In genomic region chr15:63233667-63234419, GRCh38 we compare ENCODE assay signal across 1 cellular context.
A peak's percentile ranks its signal among the peaks of the same experiment; 100 is the strongest.
TF ChIP-seq lines count a peak whose summit lies in the region.

No MANE protein-coding gene starts in this region.

TF ChIP-seq in HepG2, 621 proteins besides CTCF, POLR2A, EP300 and RAD21 (continued from another document):
- TF ChIP-seq HOMEZ (CRISPR knock-in tag; IDR thresholded peaks at IDR 0.05; ENCODE audit: low read depth) (peak; percentile 30; the same call in 1 of the 2 replicates), PPARG (CRISPR knock-in tag; conservative IDR thresholded peaks at IDR 0.05) (peak; percentile 96), SOX13 (IDR thresholded peaks at IDR 0.05) (no peak), SOX13 (CRISPR knock-in tag; conservative IDR thresholded peaks at IDR 0.05 in 1 of 2, IDR thresholded peaks at IDR 0.05 in 1 of 2) (peak in 1 of 2 experiments; percentile 55; a peak in 1 of 4 replicates), TRAFD1 (CRISPR knock-in tag; IDR thresholded peaks at IDR 0.05; ENCODE audit: borderline replicate concordance) (no peak), SOX6 (IDR thresholded peaks at IDR 0.05) (no peak), SOX6 (CRISPR knock-in tag; IDR thresholded peaks at IDR 0.05) (peak; percentile 23; the same call in 1 of the 2 replicates), NR2F6 (IDR thresholded peaks at IDR 0.05) (peak; percentile 30; the same call in 1 of the 2 replicates), NR2F6 (CRISPR knock-in tag; IDR thresholded peaks at IDR 0.05) (peak; percentile 19; the same call in 1 of the 2 replicates), ZNF362 (CRISPR knock-in tag; IDR thresholded peaks at IDR 0.05; ENCODE audit: borderline replicate concordance) (peak; percentile 74; the same call in 1 of the 2 replicates), GATAD1 (CRISPR knock-in tag; IDR thresholded peaks at IDR 0.05) (no peak), ZNF713 (CRISPR knock-in tag; IDR thresholded peaks at IDR 0.05) (no peak), RXRB (CRISPR knock-in tag; IDR thresholded peaks at IDR 0.05; ENCODE audit: borderline replicate concordance) (peak; percentile 88)
